In genomic region chr20:556984-557383, GRCh38 we compare ENCODE assay signal across 8 cellular contexts.
"Had no signal": no experiment of that assay in that cellular context is flagged by ENCODE, and none has a peak within 500 bp of the region (broad histone marks: within the 10 kb centered on the region; RNA-seq: fewer than 3 reads in every experiment).

No MANE protein-coding gene starts in this region.

- H3K9me3 ChIP-seq: HAP-1 had no signal

- DNase-seq: GM23248, GOT3, H7, H9, HCEC 1CT, HFFc6 had no signal

- H3K36me3 ChIP-seq: HAP-1 had no signal

- H3K4me1 ChIP-seq: HAP-1 had no signal

- H3K4me3 ChIP-seq: GM23248, GM23338, HAP-1 had no signal

- H3K27ac ChIP-seq: GM23248 had no signal
